26 cellular contexts compared by ENCODE assay signal in the genomic region with DNA sequence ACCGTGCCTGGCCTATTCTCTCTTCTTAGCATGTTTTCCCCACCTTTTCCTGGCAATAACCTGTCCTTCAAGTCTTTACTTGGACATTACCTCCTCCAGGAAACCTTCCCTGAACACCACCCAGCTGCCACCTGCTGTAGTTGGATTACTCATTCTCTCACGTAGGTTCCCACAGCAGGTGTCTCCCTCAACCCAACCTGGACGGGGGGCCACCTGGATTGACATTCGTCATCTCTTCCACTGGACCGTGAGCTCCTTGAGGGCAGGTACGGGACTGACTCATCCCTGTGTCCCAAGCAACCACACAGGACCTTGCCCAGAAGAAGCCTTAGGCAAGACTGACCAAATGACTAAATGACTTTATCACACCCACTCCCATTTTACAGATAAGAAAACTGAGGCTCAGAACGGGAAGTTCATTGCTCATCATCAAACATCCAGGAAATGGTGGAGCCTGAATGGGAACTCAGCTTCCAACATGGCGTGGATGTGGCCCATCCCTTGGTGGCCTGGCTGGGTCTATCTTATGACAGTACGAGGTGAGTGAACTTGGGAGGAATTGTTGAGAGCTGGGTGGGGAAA. TPM values are rescaled to one million over a fixed set of nuclear protein-coding genes. Genes with fewer than 3 reads are reported as not detected.
DNase-seq lines count a peak whose midpoint lies in the region; ATAC-seq and TF ChIP-seq lines count a peak whose summit lies in the region.
"Had no signal": no experiment of that assay in that cellular context is flagged by ENCODE, and none has a peak within 500 bp of the region (broad histone marks: within the 10 kb centered on the region; RNA-seq: fewer than 3 reads in every experiment).

No MANE protein-coding gene starts in this region.

- intact Hi-C loops in Calu3 (cut with micrococcal nuclease; ENCODE audit: unreplicated experiment): no loop called here
- intact Hi-C loops in PC-3 (cut with micrococcal nuclease): no loop called here
- intact Hi-C loops in right cardiac atrium (cut with DNase I): no loop called here
- intact Hi-C loops in lower lobe of right lung (cut with DNase I): no loop called here

- no peaks in the 10 kb centered on the region for H4K20me1 ChIP-seq in PC-3 (ENCODE audit: low read length)
- H4K20me1 ChIP-seq: BLaER1 had no signal

- BruUV-seq in Calu3 (replicated peaks; lab: Mats Ljungman, UMichigan): no TSS peak
- BruUV-seq in PC-3 (replicated peaks; lab: Mats Ljungman, UMichigan): no TSS peak

- no peak overlapping the region for H3K4me2 ChIP-seq in PC-3 (ENCODE audit: low read length)
- H3K4me2 ChIP-seq in neuronal stem cell (ENCODE audit: insufficient read depth, low read length, poor library complexity, severe bottlenecking): no peak overlapping the region
- H3K4me2 ChIP-seq: BLaER1 had no signal

- H3K4me3 Mint-ChIP-seq in Calu3 (ENCODE audit: low read depth, unreplicated experiment): peak overlapping the region; percentile 4
- H3K4me3 Mint-ChIP-seq: CD4-positive, CD25-positive, alpha-beta regulatory T cell had no signal

- no peaks in the 10 kb centered on the region for H3K27me3 Mint-ChIP-seq in Calu3 (ENCODE audit: unreplicated experiment)

- no peak for ATAC-seq in PC-3
- no peak for ATAC-seq in right cardiac atrium
- ATAC-seq in lower lobe of right lung: no peak
- ATAC-seq: GM12878 had no signal

- H2AK5ac ChIP-seq in neuronal stem cell (ENCODE audit: low read depth, low read length): no peak overlapping the region

- peaks cover 42% of the 10 kb centered on the region for H3K36me3 Mint-ChIP-seq in Calu3 (ENCODE audit: insufficient read depth, unreplicated experiment)
- H3K36me3 Mint-ChIP-seq: CD4-positive, CD25-positive, alpha-beta regulatory T cell; IgD-negative memory B cell had no signal

- H3K14ac ChIP-seq in neuronal stem cell (ENCODE audit: low read length): no peak overlapping the region

- CTCF ChIA-PET in Calu3 (lab: Charles Lee): interaction anchor here (0.9 to 2.3 kb wide), 3 partner anchors 30 to 51 kb away, joined by 3 to 11 read pairs (median 3); no protein-coding TSS in a partner anchor
- CTCF ChIA-PET in PC-3 (lab: Charles Lee): interaction anchor here (0.8 kb wide), 1 partner anchor 48 kb away, joined by 3 read pairs; no protein-coding TSS in a partner anchor

- H3K27ac Mint-ChIP-seq in Calu3 (ENCODE audit: unreplicated experiment): peak overlapping the region; percentile 67
- H3K27ac Mint-ChIP-seq: CD4-positive, CD25-positive, alpha-beta regulatory T cell; IgD-negative memory B cell had no signal

- DNase-seq in Calu3: peak; percentile 58
- DNase-seq in PC-3: peak; percentile 94
- DNase-seq in epithelial cell of prostate (ENCODE audit: low read depth, low spot score): no peak
- DNase-seq in neuronal stem cell (ENCODE audit: low spot score): no peak
- no peak for DNase-seq in right cardiac atrium
- DNase-seq in dedifferentiated amniotic fluid mesenchymal stem cell (ENCODE audit: extremely low spot score): no peak
- DNase-seq in lower lobe of right lung: no peak
- DNase-seq: CD4-positive, CD25-positive, alpha-beta regulatory T cell; DMS79; EL; GDM1; GOT3; HCEC 1CT; NCI-H1092; NCI-H1417 treated with DMSO at 0.1 percent for 48 hours; NCI-H1694 treated with DMSO at 0.1 percent for 48 hours; NCI-H524 treated with DMSO at 0.1 percent for 48 hours; NCI-H82; NK-92 treated with Interleukin-12 subunit alpha and Interleukin-12 subunit beta, amount 100 ng/mL, for 24 hours; Right ventricle myocardium superior; RPMI8226 had no signal

- H3K9me3 Mint-ChIP-seq in Calu3 (ENCODE audit: low read depth, unreplicated experiment): no peaks in the 10 kb centered on the region
- H3K9me3 Mint-ChIP-seq: CD4-positive, CD25-positive, alpha-beta regulatory T cell had no signal

- no peak overlapping the region for H3K9ac ChIP-seq in PC-3 (ENCODE audit: low read length)
- H3K9ac ChIP-seq in neuronal stem cell (ENCODE audit: low read depth, low read length, poor library complexity): no peak overlapping the region
- H3K9ac ChIP-seq: BLaER1 had no signal

- no peaks in the 10 kb centered on the region for H3K9me2 ChIP-seq in PC-3 (replicated peaks; ENCODE audit: low read length)

- no peak overlapping the region for H2BK120ac ChIP-seq in neuronal stem cell (ENCODE audit: low read depth, low read length)

- H3K9me3 ChIP-seq in PC-3 (ENCODE audit: low read length) (no peaks in the 10 kb centered on the region), neuronal stem cell (replicated peaks in 1 of 2; ENCODE audit: control insufficient read depth in 2 of 2, insufficient read depth in 1 of 2, low read depth in 1 of 2, low read length in 2 of 2) (no peaks in the 10 kb centered on the region), right cardiac atrium (ENCODE audit: control insufficient read depth, low read length) (no peaks in the 10 kb centered on the region), lower lobe of right lung (no peaks in the 10 kb centered on the region)
- H3K9me3 ChIP-seq: BLaER1 had no signal

- no peaks in the 10 kb centered on the region for H3K36me3 ChIP-seq in PC-3 (ENCODE audit: low read depth, low read length)
- no peaks in the 10 kb centered on the region for H3K36me3 ChIP-seq in neuronal stem cell (replicated peaks in 1 of 2; ENCODE audit: control insufficient read depth in 2 of 2, insufficient read depth in 2 of 2, low read length in 2 of 2)
- H3K36me3 ChIP-seq in lower lobe of right lung: no peaks in the 10 kb centered on the region
- H3K36me3 ChIP-seq: BLaER1 had no signal

- no peak overlapping the region for H2AFZ ChIP-seq in PC-3 (ENCODE audit: low read length)
- H2AFZ ChIP-seq in neuronal stem cell (ENCODE audit: low read length): no peak overlapping the region

- H3K4ac ChIP-seq in neuronal stem cell (ENCODE audit: low read length): no peak overlapping the region

- peaks cover 64% of the 10 kb centered on the region for H3K4me1 Mint-ChIP-seq in Calu3 (ENCODE audit: low read depth, unreplicated experiment)
- H3K4me1 Mint-ChIP-seq: CD4-positive, CD25-positive, alpha-beta regulatory T cell had no signal

- H3K4me1 ChIP-seq in PC-3 (ENCODE audit: insufficient read depth, low read length) (peaks cover 62% of the 10 kb centered on the region), neuronal stem cell (ENCODE audit: control insufficient read depth in 2 of 2, insufficient read depth in 1 of 2, low read depth in 1 of 2, low read length in 2 of 2) (peaks cover 0 to 14% of the 10 kb centered on the region in 2 donors), right cardiac atrium (ENCODE audit: control insufficient read depth, insufficient read depth, low read length) (no peaks in the 10 kb centered on the region), lower lobe of right lung (no peaks in the 10 kb centered on the region)

- peak overlapping the region; percentile 45 for H3K18ac ChIP-seq in neuronal stem cell (ENCODE audit: low read length)

- H3K4me3 ChIP-seq in PC-3 (ENCODE audit: low read length): no peak overlapping the region
- no peak overlapping the region for H3K4me3 ChIP-seq in neuronal stem cell (ENCODE audit: low read length in 2 of 2)
- no peak overlapping the region for H3K4me3 ChIP-seq in right cardiac atrium (ENCODE audit: low read length)
- no peak overlapping the region for H3K4me3 ChIP-seq in lower lobe of right lung
- H3K4me3 ChIP-seq: BLaER1, GM12878 had no signal

- H3F3A ChIP-seq in PC-3 (ENCODE audit: low read length, unreplicated experiment): peaks cover 8% of the 10 kb centered on the region

- H3K27ac ChIP-seq in PC-3 (ENCODE audit: low read length) (peak overlapping the region; percentile 55), epithelial cell of prostate (peak overlapping the region; percentile 48), neuronal stem cell (replicated peaks; ENCODE audit: low read length) (no peak overlapping the region), right cardiac atrium (ENCODE audit: low read length) (no peak overlapping the region), lower lobe of right lung (no peak overlapping the region)
- H3K27ac ChIP-seq: BLaER1 had no signal

- H2BK12ac ChIP-seq in neuronal stem cell (ENCODE audit: low read length): no peak overlapping the region

- H2BK15ac ChIP-seq in neuronal stem cell (ENCODE audit: low read length): no peak overlapping the region

- H3K79me2 ChIP-seq in PC-3 (ENCODE audit: low read length): peaks cover 3% of the 10 kb centered on the region; the same call in 1 of the 2 replicates

- H2BK5ac ChIP-seq in neuronal stem cell (ENCODE audit: low read length): no peak overlapping the region

- H3K27me3 ChIP-seq in PC-3 (ENCODE audit: low read length) (no peaks in the 10 kb centered on the region), neuronal stem cell (ENCODE audit: control insufficient read depth in 3 of 3, insufficient read depth in 3 of 3, low read depth in 1 of 3, low read length in 3 of 3) (peaks cover 0 to 2% (median 0%) of the 10 kb centered on the region in 3 experiments), right cardiac atrium (ENCODE audit: control insufficient read depth, insufficient read depth) (no peaks in the 10 kb centered on the region), lower lobe of right lung (ENCODE audit: low read depth) (peaks cover 14% of the 10 kb centered on the region)
- H3K27me3 ChIP-seq: BLaER1 had no signal

- H3K23ac ChIP-seq in neuronal stem cell (ENCODE audit: low read depth, low read length, poor library complexity): no peak overlapping the region

- WGBS in neuronal stem cell (ENCODE audit: extremely low coverage in 2 of 2, insufficient read length in 2 of 2, insufficient replicate concordance in 1 of 2), 2 donors: no CpG with 5 or more reads among the region's 9 CpGs
- WGBS in right cardiac atrium: 82% methylated on average over 9 of the region's 9 CpGs

- no peak overlapping the region for H4K8ac ChIP-seq in neuronal stem cell (ENCODE audit: low read depth, low read length)

- H3K79me1 ChIP-seq in neuronal stem cell (ENCODE audit: low read depth, low read length): no peaks in the 10 kb centered on the region

- TF ChIP-seq CTCF in Calu3 (IDR thresholded peaks at IDR 0.05; ENCODE audit: unreplicated experiment) (no peak), PC-3 (conservative IDR thresholded peaks at IDR 0.05; ENCODE audit: low read depth, low read length) (no peak), lower lobe of right lung (IDR thresholded peaks at IDR 0.05) (no peak)

- POLR2A ChIA-PET in PC-3 (lab: Charles Lee; ENCODE audit: unreplicated experiment): interaction anchor here (0.6 kb wide), 1 partner anchor 42 kb away, joined by 3 read pairs; no protein-coding TSS in a partner anchor

- no peak overlapping the region for H4K91ac ChIP-seq in neuronal stem cell (ENCODE audit: low read depth, low read length, poor library complexity)

RNA-seq across cellular contexts. Expression of gene KLK6, which starts 3.5 kb away (rescaled TPM):
- 269 and 350 TPM in 2 replicates for total RNA-seq in Calu3 (2022)
- 73.7 and 75.0 TPM in 2 replicates for total RNA-seq in PC-3 (2014; rRNA removed)
- polyA plus RNA-seq in neuronal stem cell (2013, experiment 1 of 2): 0.57 TPM
- polyA plus RNA-seq in neuronal stem cell (2013, experiment 2 of 2): 0.53 TPM
- not detected for total RNA-seq in right cardiac atrium
- not detected for polyA plus RNA-seq in right cardiac atrium
- not detected for total RNA-seq in lower lobe of right lung
- total RNA-seq: CD4-positive, CD25-positive, alpha-beta regulatory T cell; GM12878; Right ventricle myocardium superior; SK-MEL-5 had no signal
- polyA plus RNA-seq: AG04450; CD4-positive, CD25-positive, alpha-beta regulatory T cell; GM12878; IgD-negative memory B cell had no signal

RNA-seq across cellular contexts. Expression of gene KLK7, which starts 10.8 kb away (rescaled TPM):
- total RNA-seq in Calu3 (2022): 6.5 and 7.9 TPM in 2 replicates
- total RNA-seq in PC-3 (2014; rRNA removed): 0.23 and 3.6 TPM in 2 replicates
- 0.47 TPM for polyA plus RNA-seq in neuronal stem cell (2013, experiment 1 of 2)
- polyA plus RNA-seq in neuronal stem cell (2013, experiment 2 of 2): 0.37 TPM
- total RNA-seq in right cardiac atrium: not detected
- polyA plus RNA-seq in right cardiac atrium: not detected
- not detected for total RNA-seq in lower lobe of right lung
- total RNA-seq: CD4-positive, CD25-positive, alpha-beta regulatory T cell; GM12878; Right ventricle myocardium superior; SK-MEL-5 had no signal
- polyA plus RNA-seq: AG04450; CD4-positive, CD25-positive, alpha-beta regulatory T cell; GM12878; IgD-negative memory B cell had no signal

RNA-seq across cellular contexts. Expression of gene KLK5, which starts 20.0 kb away (rescaled TPM):
- total RNA-seq in Calu3 (2022) (0.24 and 0.38 TPM in 2 replicates), PC-3 (2014; rRNA removed) (58.5 and 59.0 TPM in 2 replicates), right cardiac atrium (not detected), lower lobe of right lung (not detected)
- not detected for polyA plus RNA-seq in neuronal stem cell (2013, experiment 1 of 2)
- polyA plus RNA-seq in neuronal stem cell (2013, experiment 2 of 2): not detected
- polyA plus RNA-seq in right cardiac atrium: not detected
- total RNA-seq: CD4-positive, CD25-positive, alpha-beta regulatory T cell; GM12878; Right ventricle myocardium superior; SK-MEL-5 had no signal
- polyA plus RNA-seq: AG04450; CD4-positive, CD25-positive, alpha-beta regulatory T cell; IgD-negative memory B cell had no signal

RNA-seq across cellular contexts. Expression of gene KLK8, which starts 28.5 kb away (rescaled TPM):
- total RNA-seq in Calu3 (2022) (0.71 and 0.91 TPM in 2 replicates), PC-3 (2014; rRNA removed) (2.3 TPM in 1 of 2 replicates, not detected in the other), right cardiac atrium (not detected), lower lobe of right lung (not detected)
- 2.1 TPM for polyA plus RNA-seq in neuronal stem cell (2013, experiment 1 of 2)
- polyA plus RNA-seq in neuronal stem cell (2013, experiment 2 of 2): 1.1 TPM
- 0.07 TPM for polyA plus RNA-seq in right cardiac atrium
- total RNA-seq: CD4-positive, CD25-positive, alpha-beta regulatory T cell; GM12878; Right ventricle myocardium superior; SK-MEL-5 had no signal
- polyA plus RNA-seq: AG04450; CD4-positive, CD25-positive, alpha-beta regulatory T cell; GM12878; IgD-negative memory B cell had no signal

RNA-seq across cellular contexts. Expression of gene KLK10, which starts 46.6 kb away (rescaled TPM):
- total RNA-seq in Calu3 (2022) (24.2 and 32.9 TPM in 2 replicates), PC-3 (2014; rRNA removed) (1.2 and 2.9 TPM in 2 replicates), right cardiac atrium (under 1 TPM in 3 of 4 donors, not detected in 1; 0.48 to 0.89 (median 0.50) TPM), lower lobe of right lung (5.7 TPM)
- 0.86 TPM for polyA plus RNA-seq in neuronal stem cell (2013, experiment 1 of 2)
- 0.61 TPM for polyA plus RNA-seq in neuronal stem cell (2013, experiment 2 of 2)
- polyA plus RNA-seq in right cardiac atrium: 0.48 TPM
- total RNA-seq: CD4-positive, CD25-positive, alpha-beta regulatory T cell; GM12878; Right ventricle myocardium superior; SK-MEL-5 had no signal
- polyA plus RNA-seq: AG04450; CD4-positive, CD25-positive, alpha-beta regulatory T cell; GM12878; IgD-negative memory B cell had no signal

Comparison
In these comparisons a context has a peak if more than half of its experiments do, and no peak if none do; other contexts are left out.
1. DNase-seq: peak in Calu3 (single experiment) and PC-3 (single experiment); none in epithelial cell of prostate (single experiment), neuronal stem cell (single experiment), right cardiac atrium (0 of 3), dedifferentiated amniotic fluid mesenchymal stem cell (single experiment) and lower lobe of right lung (single experiment).
2. H3K27ac ChIP-seq: peak in PC-3 (single experiment) and epithelial cell of prostate (single experiment); none in neuronal stem cell (single experiment), right cardiac atrium (single experiment) and lower lobe of right lung (single experiment).
3. RNA of gene KLK6, which starts 3.5 kb away (total RNA-seq): 269 to 350 TPM in Calu3 and 73.7 to 75.0 TPM in PC-3; not detected in right cardiac atrium and not detected in lower lobe of right lung (single experiment); every median in the first group is over 10 times any median in the second.
4. RNA of gene KLK5, which starts 20.0 kb away (total RNA-seq): 58.5 to 59.0 TPM in PC-3; 0.24 to 0.38 TPM in Calu3, not detected in right cardiac atrium and not detected in lower lobe of right lung (single experiment); every median in the first group is over 10 times any median in the second.